1 cellular context compared by ENCODE assay signal in the genomic region with DNA sequence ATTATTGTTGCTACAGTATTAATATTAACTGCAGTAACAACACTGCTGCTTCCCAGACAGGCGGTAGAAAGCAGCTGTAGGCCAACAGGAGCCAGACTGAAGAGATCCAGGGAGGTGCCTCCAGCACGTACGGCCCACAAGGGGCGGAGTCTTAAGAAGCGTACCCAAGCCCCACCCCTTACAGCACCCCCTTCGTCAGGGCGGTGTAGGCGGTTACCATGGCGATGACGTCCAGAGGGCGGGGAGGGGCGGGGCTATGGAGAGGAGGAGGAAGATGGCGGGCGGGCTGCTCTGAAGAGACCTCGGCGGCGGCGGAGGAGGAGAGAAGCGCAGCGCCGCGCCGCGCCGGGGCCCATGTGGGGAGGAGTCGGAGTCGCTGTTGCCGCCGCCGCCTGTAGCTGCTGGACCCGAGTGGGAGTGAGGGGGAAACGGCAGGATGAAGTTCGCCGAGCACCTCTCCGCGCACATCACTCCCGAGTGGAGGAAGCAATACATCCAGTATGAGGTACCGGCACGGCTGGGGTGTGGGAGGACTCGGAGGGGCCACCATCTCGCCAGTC.
TF ChIP-seq lines count a peak whose summit lies in the region.

XPR1 (plus strand) TSS at position 257 of the 560 bp plus-strand sequence; CDS start at position 437, 180 bp downstream.

TF ChIP-seq in HepG2, 621 proteins besides CTCF, POLR2A, EP300 and RAD21 (continued from another document):
- TF ChIP-seq ZBTB39 (CRISPR knock-in tag; IDR thresholded peaks at IDR 0.05), result no peak
- TF ChIP-seq PRDM15 (CRISPR knock-in tag; IDR thresholded peaks at IDR 0.05), result no peak
- peak; percentile 77 for TF ChIP-seq PHF8 (CRISPR knock-in tag; IDR thresholded peaks at IDR 0.05)
- TF ChIP-seq ZBTB46 (CRISPR knock-in tag; IDR thresholded peaks at IDR 0.05; ENCODE audit: borderline replicate concordance), result no peak
- TF ChIP-seq ZNF333 (CRISPR knock-in tag; IDR thresholded peaks at IDR 0.05; ENCODE audit: borderline replicate concordance), result no peak
- no peak for TF ChIP-seq ZNF367 (CRISPR knock-in tag; IDR thresholded peaks at IDR 0.05; ENCODE audit: borderline replicate concordance)
- TF ChIP-seq, protein P1, sequence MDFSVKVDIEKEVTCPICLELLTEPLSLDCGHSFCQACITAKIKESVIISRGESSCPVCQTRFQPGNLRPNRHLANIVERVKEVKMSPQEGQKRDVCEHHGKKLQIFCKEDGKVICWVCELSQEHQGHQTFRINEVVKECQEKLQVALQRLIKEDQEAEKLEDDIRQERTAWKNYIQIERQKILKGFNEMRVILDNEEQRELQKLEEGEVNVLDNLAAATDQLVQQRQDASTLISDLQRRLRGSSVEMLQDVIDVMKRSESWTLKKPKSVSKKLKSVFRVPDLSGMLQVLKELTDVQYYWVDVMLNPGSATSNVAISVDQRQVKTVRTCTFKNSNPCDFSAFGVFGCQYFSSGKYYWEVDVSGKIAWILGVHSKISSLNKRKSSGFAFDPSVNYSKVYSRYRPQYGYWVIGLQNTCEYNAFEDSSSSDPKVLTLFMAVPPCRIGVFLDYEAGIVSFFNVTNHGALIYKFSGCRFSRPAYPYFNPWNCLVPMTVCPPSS (IDR thresholded peaks at IDR 0.05), result no peak
- TF ChIP-seq NCOA1 (CRISPR knock-in tag; IDR thresholded peaks at IDR 0.05), result no peak
- no peak for TF ChIP-seq FIP1L1 (IDR thresholded peaks at IDR 0.05; ENCODE audit: borderline replicate concordance, insufficient read depth, low read depth, low read length)
- TF ChIP-seq TGIF2 (CRISPR knock-in tag; IDR thresholded peaks at IDR 0.05), result no peak
- peak; percentile 87 for TF ChIP-seq POLR2G (IDR thresholded peaks at IDR 0.05; ENCODE audit: low read depth, low read length)
- no peak for TF ChIP-seq MAF1 (CRISPR knock-in tag; IDR thresholded peaks at IDR 0.05; ENCODE audit: borderline replicate concordance)
- TF ChIP-seq SOX5 (CRISPR knock-in tag; IDR thresholded peaks at IDR 0.05; ENCODE audit: borderline replicate concordance), result no peak
- TF ChIP-seq TEAD2 (CRISPR knock-in tag; IDR thresholded peaks at IDR 0.05), result no peak
- no peak for TF ChIP-seq HIVEP1 (CRISPR knock-in tag; IDR thresholded peaks at IDR 0.05)
- 0 out of 2 replicates have a peak, but pooled peaks have one; percentile 8 for TF ChIP-seq ELF3 (CRISPR knock-in tag; IDR thresholded peaks at IDR 0.05)
- TF ChIP-seq MXD4 (CRISPR knock-in tag; IDR thresholded peaks at IDR 0.05), result no peak
- TF ChIP-seq CHD2 (IDR thresholded peaks at IDR 0.05; ENCODE audit: low read depth, low read length), result no peak
- no peak for TF ChIP-seq TOE1 (CRISPR knock-in tag; IDR thresholded peaks at IDR 0.05)
